In genomic region chr2:180003566-180003965, GRCh38 we compare ENCODE assay signal across 21 cellular contexts. TPM values are rescaled to one million over a fixed set of nuclear protein-coding genes. Genes with fewer than 3 reads are reported as not detected.
A peak's percentile ranks its signal among the peaks of the same experiment; 100 is the strongest.
DNase-seq lines count a peak whose midpoint lies in the region; ATAC-seq and TF ChIP-seq lines count a peak whose summit lies in the region.
"Had no signal": no experiment of that assay in that cellular context is flagged by ENCODE, and none has a peak within 500 bp of the region (broad histone marks: within the 10 kb centered on the region; RNA-seq: fewer than 3 reads in every experiment).

No MANE protein-coding gene starts in this region.

- H3K27me3 ChIP-seq in neutrophil (no peaks in the 10 kb centered on the region), uterus (no peaks in the 10 kb centered on the region)
- H3K27me3 ChIP-seq: brain microvascular endothelial cell, gastrocnemius medialis, thyroid gland had no signal

- DNase-seq in HK-2 (ENCODE audit: unreplicated experiment) = peak; percentile 17
- peak; percentile 27 for DNase-seq in OCI-M1 (lab: John Stamatoyannopoulos, UW)
- peak; percentile 44 for DNase-seq in epithelial cell of proximal tubule (ENCODE audit: low read depth)
- no peak for DNase-seq in GM13976 (ENCODE audit: low spot score)
- no peak for DNase-seq in uterus
- DNase-seq: activated CD4-positive, alpha-beta T cell treated with anti-CD3 and anti-CD28 coated beads for 4 hours; brain microvascular endothelial cell; dermis blood vessel endothelial cell; gastrocnemius medialis; left cardiac atrium; natural killer cell; NCI-H1436 treated with DMSO at 0.1 percent for 48 hours; NCI-H526; SHP77; stimulated activated CD4-positive, alpha-beta T cell treated with anti-CD3 and anti-CD28 coated beads, Interleukin-2, amount 100 ng/mL, for 48 hours; stimulated activated naive CD4-positive, alpha-beta T cell treated with Interleukin-2 at 50 U/mL for 16 hours; T-helper 1 cell; thyroid gland had no signal

- no peak for TF ChIP-seq POLR2A in uterus (IDR thresholded peaks at IDR 0.05)

- H3K4me1 ChIP-seq in neutrophil (ENCODE audit: control insufficient read depth in 1 of 2, insufficient read depth in 1 of 2, low read depth in 1 of 2, low read length in 1 of 2) (peaks cover 48 to 70% of the 10 kb centered on the region in 2 experiments), uterus (peaks cover 0 to 21% of the 10 kb centered on the region in 2 donors)

- no peak overlapping the region for H3K4me3 ChIP-seq in epithelial cell of proximal tubule (ENCODE audit: low read depth, low read length)
- no peak overlapping the region for H3K4me3 ChIP-seq in neutrophil (ENCODE audit: low read depth in 1 of 2, low read length in 1 of 2)
- H3K4me3 ChIP-seq in uterus = no peak overlapping the region
- H3K4me3 ChIP-seq: gastrocnemius medialis, skin epidermis, thyroid gland had no signal

- H3K27ac ChIP-seq in neutrophil (peak overlapping the region; percentile 70), uterus (no peak overlapping the region)
- H3K27ac ChIP-seq: brain microvascular endothelial cell, gastrocnemius medialis, skin epidermis, thyroid gland had no signal

- H3K36me3 ChIP-seq in neutrophil = no peaks in the 10 kb centered on the region
- H3K36me3 ChIP-seq in uterus = no peaks in the 10 kb centered on the region
- H3K36me3 ChIP-seq: brain microvascular endothelial cell, gastrocnemius medialis, thyroid gland had no signal

- H3K9me3 ChIP-seq in neutrophil (no peaks in the 10 kb centered on the region), uterus (no peaks in the 10 kb centered on the region)
- H3K9me3 ChIP-seq: gastrocnemius medialis, thyroid gland had no signal

- in situ Hi-C loops in GM13976 (cut with MboI; ENCODE audit: low sequenced_read_pairs, unreplicated experiment) = no loop called here

- ATAC-seq in GM19452 (IDR thresholded peaks at IDR 0.05; ENCODE audit: unreplicated experiment) = no peak
- ATAC-seq: gastrocnemius medialis, left cardiac atrium, natural killer cell had no signal

- intact Hi-C loops in uterus (cut with DNase I; ENCODE audit: low total_unique reads) = no loop called here

- no peak for TF ChIP-seq CTCF in epithelial cell of proximal tubule (conservative IDR thresholded peaks at IDR 0.05; ENCODE audit: low read depth, low read length)
- TF ChIP-seq CTCF in neutrophil (IDR thresholded peaks at IDR 0.05) = no peak
- TF ChIP-seq CTCF in GM13976 (IDR thresholded peaks at IDR 0.05; ENCODE audit: borderline replicate concordance, control extremely low read depth, extremely low read depth, insufficient read depth, missing control alignments) = no peak
- TF ChIP-seq CTCF in uterus (IDR thresholded peaks at IDR 0.05) = no peak

RNA-seq across cellular contexts. Expression of gene CWC22, which starts 3.5 kb away (rescaled TPM):
- total RNA-seq in epithelial cell of proximal tubule = 10.5 and 16.5 TPM in 2 replicates
- total RNA-seq in uterus = 10 to 100 TPM in 3 of 4 donors, 1 to 10 TPM in 1; 7.7 to 40.0 (median 25.0) TPM

Comparison
In these comparisons a context has a peak if more than half of its experiments do, and no peak if none do; other contexts are left out.
1. DNase-seq: peak in HK-2 (single experiment), OCI-M1 (single experiment) and epithelial cell of proximal tubule (single experiment); none in GM13976 (single experiment) and uterus (0 of 2).